2 cellular contexts compared by ENCODE assay signal in the genomic region with DNA sequence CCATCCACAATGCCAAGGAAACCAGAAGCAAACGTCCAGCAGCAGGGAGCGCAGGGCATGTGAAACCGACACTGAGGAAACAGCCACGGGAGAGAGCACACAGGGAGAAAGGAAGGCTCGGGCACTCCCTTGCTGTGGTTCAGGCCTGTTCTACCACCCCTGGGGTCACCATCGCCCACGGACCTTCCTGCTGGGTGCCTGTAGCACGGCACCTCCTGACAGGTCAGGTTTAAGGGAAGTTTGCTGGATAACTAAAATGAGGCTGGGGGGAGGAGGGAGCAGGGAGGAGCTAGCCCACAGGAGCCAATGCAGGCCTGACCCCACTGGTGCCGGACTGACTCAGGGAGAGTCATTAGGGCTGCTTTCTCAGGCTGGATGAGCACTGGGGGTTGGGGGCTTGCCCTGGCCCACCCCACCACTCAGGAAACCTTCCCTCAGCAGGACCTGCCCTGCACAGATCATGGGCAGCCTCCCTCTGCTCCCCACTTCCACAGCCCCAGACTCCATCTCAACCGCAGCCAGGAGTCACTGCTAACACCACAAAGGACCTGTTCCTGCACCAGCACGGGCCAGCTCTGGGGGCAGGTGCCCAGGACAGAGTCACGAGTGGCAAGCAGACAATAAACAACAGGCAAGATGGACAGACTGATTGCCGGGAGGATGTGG.
TF ChIP-seq lines count a peak whose summit lies in the region.

No MANE protein-coding gene starts in this region.

TF ChIP-seq in HEK293, 187 proteins besides CTCF, POLR2A, EP300 and RAD21:
- TF ChIP-seq, protein P1, sequence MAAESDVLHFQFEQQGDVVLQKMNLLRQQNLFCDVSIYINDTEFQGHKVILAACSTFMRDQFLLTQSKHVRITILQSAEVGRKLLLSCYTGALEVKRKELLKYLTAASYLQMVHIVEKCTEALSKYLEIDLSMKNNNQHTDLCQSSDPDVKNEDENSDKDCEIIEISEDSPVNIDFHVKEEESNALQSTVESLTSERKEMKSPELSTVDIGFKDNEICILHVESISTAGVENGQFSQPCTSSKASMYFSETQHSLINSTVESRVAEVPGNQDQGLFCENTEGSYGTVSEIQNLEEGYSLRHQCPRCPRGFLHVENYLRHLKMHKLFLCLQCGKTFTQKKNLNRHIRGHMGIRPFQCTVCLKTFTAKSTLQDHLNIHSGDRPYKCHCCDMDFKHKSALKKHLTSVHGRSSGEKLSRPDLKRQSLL (tag by site-specific recombination; IDR thresholded peaks at IDR 0.05): no peak
- TF ChIP-seq ZFHX2 (tag by site-specific recombination; conservative IDR thresholded peaks at IDR 0.05): 0 out of 2 replicates have a peak, but pooled peaks have one; percentile 14
- TF ChIP-seq ZNF600 (tag by site-specific recombination; IDR thresholded peaks at IDR 0.05): peak; percentile 54; the same call in 1 of the 2 replicates
- no peak for TF ChIP-seq GLI4 (tag by site-specific recombination; IDR thresholded peaks at IDR 0.05)
- TF ChIP-seq ZNF341 (tag by site-specific recombination; IDR thresholded peaks at IDR 0.05; ENCODE audit: low read depth): no peak
- TF ChIP-seq ZIC2 (tag by site-specific recombination; IDR thresholded peaks at IDR 0.05): peak; percentile 68; the same call in 1 of the 2 replicates
- TF ChIP-seq, protein P2, sequence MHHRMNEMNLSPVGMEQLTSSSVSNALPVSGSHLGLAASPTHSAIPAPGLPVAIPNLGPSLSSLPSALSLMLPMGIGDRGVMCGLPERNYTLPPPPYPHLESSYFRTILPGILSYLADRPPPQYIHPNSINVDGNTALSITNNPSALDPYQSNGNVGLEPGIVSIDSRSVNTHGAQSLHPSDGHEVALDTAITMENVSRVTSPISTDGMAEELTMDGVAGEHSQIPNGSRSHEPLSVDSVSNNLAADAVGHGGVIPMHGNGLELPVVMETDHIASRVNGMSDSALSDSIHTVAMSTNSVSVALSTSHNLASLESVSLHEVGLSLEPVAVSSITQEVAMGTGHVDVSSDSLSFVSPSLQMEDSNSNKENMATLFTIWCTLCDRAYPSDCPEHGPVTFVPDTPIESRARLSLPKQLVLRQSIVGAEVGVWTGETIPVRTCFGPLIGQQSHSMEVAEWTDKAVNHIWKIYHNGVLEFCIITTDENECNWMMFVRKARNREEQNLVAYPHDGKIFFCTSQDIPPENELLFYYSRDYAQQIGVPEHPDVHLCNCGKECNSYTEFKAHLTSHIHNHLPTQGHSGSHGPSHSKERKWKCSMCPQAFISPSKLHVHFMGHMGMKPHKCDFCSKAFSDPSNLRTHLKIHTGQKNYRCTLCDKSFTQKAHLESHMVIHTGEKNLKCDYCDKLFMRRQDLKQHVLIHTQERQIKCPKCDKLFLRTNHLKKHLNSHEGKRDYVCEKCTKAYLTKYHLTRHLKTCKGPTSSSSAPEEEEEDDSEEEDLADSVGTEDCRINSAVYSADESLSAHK (tag by site-specific recombination; IDR thresholded peaks at IDR 0.05): peak; percentile 27; the same call in 1 of the 2 replicates
- TF ChIP-seq, protein P3, sequence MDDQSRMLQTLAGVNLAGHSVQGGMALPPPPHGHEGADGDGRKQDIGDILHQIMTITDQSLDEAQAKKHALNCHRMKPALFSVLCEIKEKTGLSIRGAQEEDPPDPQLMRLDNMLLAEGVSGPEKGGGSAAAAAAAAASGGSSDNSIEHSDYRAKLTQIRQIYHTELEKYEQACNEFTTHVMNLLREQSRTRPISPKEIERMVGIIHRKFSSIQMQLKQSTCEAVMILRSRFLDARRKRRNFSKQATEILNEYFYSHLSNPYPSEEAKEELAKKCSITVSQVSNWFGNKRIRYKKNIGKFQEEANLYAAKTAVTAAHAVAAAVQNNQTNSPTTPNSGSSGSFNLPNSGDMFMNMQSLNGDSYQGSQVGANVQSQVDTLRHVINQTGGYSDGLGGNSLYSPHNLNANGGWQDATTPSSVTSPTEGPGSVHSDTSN (CRISPR knock-in tag; IDR thresholded peaks at IDR 0.05): no peak
- no peak for TF ChIP-seq ZNF624 (tag by site-specific recombination; IDR thresholded peaks at IDR 0.05)
- TF ChIP-seq, protein P4, sequence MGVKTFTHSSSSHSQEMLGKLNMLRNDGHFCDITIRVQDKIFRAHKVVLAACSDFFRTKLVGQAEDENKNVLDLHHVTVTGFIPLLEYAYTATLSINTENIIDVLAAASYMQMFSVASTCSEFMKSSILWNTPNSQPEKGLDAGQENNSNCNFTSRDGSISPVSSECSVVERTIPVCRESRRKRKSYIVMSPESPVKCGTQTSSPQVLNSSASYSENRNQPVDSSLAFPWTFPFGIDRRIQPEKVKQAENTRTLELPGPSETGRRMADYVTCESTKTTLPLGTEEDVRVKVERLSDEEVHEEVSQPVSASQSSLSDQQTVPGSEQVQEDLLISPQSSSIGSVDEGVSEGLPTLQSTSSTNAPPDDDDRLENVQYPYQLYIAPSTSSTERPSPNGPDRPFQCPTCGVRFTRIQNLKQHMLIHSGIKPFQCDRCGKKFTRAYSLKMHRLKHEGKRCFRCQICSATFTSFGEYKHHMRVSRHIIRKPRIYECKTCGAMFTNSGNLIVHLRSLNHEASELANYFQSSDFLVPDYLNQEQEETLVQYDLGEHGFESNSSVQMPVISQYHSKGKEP (tag by site-specific recombination; IDR thresholded peaks at IDR 0.05): no peak
- no peak for TF ChIP-seq ZNF184 (tag by site-specific recombination; IDR thresholded peaks at IDR 0.05)
- TF ChIP-seq ZNF146 (tag by site-specific recombination; IDR thresholded peaks at IDR 0.05): no peak

TF ChIP-seq in GM12878, 131 proteins besides CTCF, POLR2A, EP300 and RAD21:
- no peak for TF ChIP-seq HDGF (IDR thresholded peaks at IDR 0.05)
- no peak for TF ChIP-seq MTA2 (IDR thresholded peaks at IDR 0.05; ENCODE audit: low read depth)
- TF ChIP-seq YBX1 (IDR thresholded peaks at IDR 0.05): no peak
- no peak for TF ChIP-seq ZNF207 (IDR thresholded peaks at IDR 0.05; ENCODE audit: borderline replicate concordance)
- TF ChIP-seq ELK1 (IDR thresholded peaks at IDR 0.05; ENCODE audit: low read depth, low read length): no peak
- TF ChIP-seq CEBPB (IDR thresholded peaks at IDR 0.05; ENCODE audit: borderline replicate concordance in 1 of 2, low read depth in 2 of 2, low read length in 2 of 2): no peak
